16 cellular contexts compared by ENCODE assay signal in genomic region chr4:14790487-14790886, GRCh38.
DNase-seq lines count a peak whose midpoint lies in the region; ATAC-seq and TF ChIP-seq lines count a peak whose summit lies in the region.
"Had no signal": no experiment of that assay in that cellular context is flagged by ENCODE, and none has a peak within 500 bp of the region (broad histone marks: within the 10 kb centered on the region; RNA-seq: fewer than 3 reads in every experiment).

No MANE protein-coding gene starts in this region.

- DNase-seq in natural killer cell treated with Interleukin-12 subunit alpha and Interleukin-12 subunit beta and Interleukin-15 and Interleukin-18, amount 100 ng/mL, for 72 hours (ENCODE audit: low spot score): no peak
- DNase-seq in natural killer cell: no peak
- peak; percentile 30 for DNase-seq in epithelial cell of esophagus (ENCODE audit: low read depth)
- no peak for DNase-seq in NCI-H69 (lab: John Stamatoyannopoulos, UW)
- no peak for DNase-seq in mucosa of gallbladder (ENCODE audit: low spot score)
- no peak for DNase-seq in NCI-H1105 treated with DMSO at 0.1 percent for 48 hours (lab: John Stamatoyannopoulos, UW)
- DNase-seq: BE2C; CD8-positive, alpha-beta T cell; DMS79 treated with DMSO at 0.1 percent for 48 hours; H7; KBM-7; NCI-H2227 treated with DMSO at 0.1 percent for 48 hours; NCI-H526 treated with DMSO at 0.1 percent for 48 hours; NK-92 treated with Interleukin-12 subunit alpha and Interleukin-12 subunit beta, amount 100 ng/mL, for 24 hours had no signal

- peaks cover 36% of the 10 kb centered on the region for H3K36me3 Mint-ChIP-seq in natural killer cell treated with Interleukin-12 subunit alpha and Interleukin-12 subunit beta and Interleukin-15 and Interleukin-18, amount 100 ng/mL, for 72 hours
- H3K36me3 Mint-ChIP-seq in natural killer cell: peaks cover 52% of the 10 kb centered on the region
- H3K36me3 Mint-ChIP-seq: CD8-positive, alpha-beta T cell had no signal

- ATAC-seq in natural killer cell treated with Interleukin-12 subunit alpha and Interleukin-12 subunit beta and Interleukin-15 and Interleukin-18, amount 100 ng/mL, for 72 hours: peak in 1 of 2 donors; percentile 73
- ATAC-seq in natural killer cell: no peak
- ATAC-seq in HG03442 (IDR thresholded peaks at IDR 0.05; ENCODE audit: unreplicated experiment): peak; percentile 53
- ATAC-seq: CD8-positive, alpha-beta T cell had no signal

- H3K27ac Mint-ChIP-seq in natural killer cell treated with Interleukin-12 subunit alpha and Interleukin-12 subunit beta and Interleukin-15 and Interleukin-18, amount 100 ng/mL, for 72 hours: peak overlapping the region in 1 of 2 donors; percentile 10
- no peak overlapping the region for H3K27ac Mint-ChIP-seq in natural killer cell
- H3K27ac Mint-ChIP-seq: CD8-positive, alpha-beta T cell had no signal

- peaks cover 4 to 11% of the 10 kb centered on the region in 2 donors for H3K4me1 Mint-ChIP-seq in natural killer cell treated with Interleukin-12 subunit alpha and Interleukin-12 subunit beta and Interleukin-15 and Interleukin-18, amount 100 ng/mL, for 72 hours (ENCODE audit: low read depth in 2 of 2)
- H3K4me1 Mint-ChIP-seq in natural killer cell: peaks cover 2% of the 10 kb centered on the region in 2 donors

- peaks cover 6 to 15% of the 10 kb centered on the region in 2 donors for H3K27me3 Mint-ChIP-seq in natural killer cell treated with Interleukin-12 subunit alpha and Interleukin-12 subunit beta and Interleukin-15 and Interleukin-18, amount 100 ng/mL, for 72 hours
- peaks cover 0 to 3% of the 10 kb centered on the region in 2 donors for H3K27me3 Mint-ChIP-seq in natural killer cell (ENCODE audit: low read depth in 2 of 2)

- intact Hi-C loops in natural killer cell (cut with micrococcal nuclease): no loop called here

- H3K4me3 Mint-ChIP-seq in natural killer cell treated with Interleukin-12 subunit alpha and Interleukin-12 subunit beta and Interleukin-15 and Interleukin-18, amount 100 ng/mL, for 72 hours: peak overlapping the region; percentile 44
- H3K4me3 Mint-ChIP-seq in natural killer cell: no peak overlapping the region
- H3K4me3 Mint-ChIP-seq: CD8-positive, alpha-beta T cell had no signal

- peaks cover 24% of the 10 kb centered on the region for H3K9me3 Mint-ChIP-seq in natural killer cell treated with Interleukin-12 subunit alpha and Interleukin-12 subunit beta and Interleukin-15 and Interleukin-18, amount 100 ng/mL, for 72 hours
- H3K9me3 Mint-ChIP-seq in natural killer cell: peaks cover 8 to 11% of the 10 kb centered on the region in 2 donors

- H3K4me3 ChIP-seq in epithelial cell of esophagus (ENCODE audit: low read length): no peak overlapping the region
- H3K4me3 ChIP-seq: SJSA1 had no signal

- TF ChIP-seq CTCF in natural killer cell (IDR thresholded peaks at IDR 0.05): no peak
- no peak for TF ChIP-seq CTCF in epithelial cell of esophagus (IDR thresholded peaks at IDR 0.05; ENCODE audit: insufficient read depth, low read depth, low read length, missing control alignments)
